1 cellular context compared by ENCODE assay signal in the genomic region with DNA sequence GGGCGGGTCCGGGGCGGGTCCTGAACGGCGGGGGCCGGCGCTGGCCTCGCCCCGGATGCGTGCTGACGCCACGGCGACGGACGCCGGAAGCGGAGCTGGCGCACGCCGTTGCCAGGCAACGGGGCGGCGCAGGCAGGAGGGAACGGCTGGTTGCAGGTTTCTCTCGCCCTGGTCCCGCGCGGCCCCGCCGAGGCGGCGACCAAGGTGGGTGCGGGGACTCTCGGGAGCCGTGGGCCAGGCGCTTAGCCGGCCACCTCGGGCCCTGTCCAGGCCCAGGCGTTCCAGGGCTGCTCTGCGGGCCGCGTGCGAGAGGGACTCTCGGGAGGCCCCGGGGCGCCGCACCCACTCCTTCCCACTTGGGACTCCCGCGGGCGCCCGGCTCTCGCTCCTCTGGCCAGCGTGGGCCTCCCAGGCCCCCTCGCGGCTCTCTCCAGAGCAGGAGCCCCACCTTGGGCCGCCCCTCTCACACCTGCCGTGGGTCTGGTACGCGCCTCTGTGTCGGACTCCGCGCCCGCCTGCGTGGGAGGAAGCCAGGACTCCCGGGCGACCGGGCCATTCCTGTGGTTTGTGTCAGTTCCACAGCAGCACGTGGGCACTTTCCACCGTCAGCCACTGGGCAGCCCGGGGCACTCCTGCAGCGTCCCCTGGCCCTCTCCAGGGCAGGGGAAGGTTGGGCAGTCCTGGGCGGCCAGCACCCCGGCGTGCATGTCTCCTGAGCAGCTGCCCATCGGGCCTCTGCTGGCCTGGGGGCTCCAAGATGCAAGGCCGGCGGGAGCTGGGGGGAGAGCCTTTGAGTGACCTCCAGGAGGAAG.
TF ChIP-seq lines count a peak whose summit lies in the region.

A gene (plus strand): TSS at position 114 of the 812 bp plus-strand sequence. CDS start 644 bp downstream, at position 758.

TF ChIP-seq in GM12878, 131 proteins besides CTCF, POLR2A, EP300 and RAD21 (continued from another document):
- TF ChIP-seq, protein P1, sequence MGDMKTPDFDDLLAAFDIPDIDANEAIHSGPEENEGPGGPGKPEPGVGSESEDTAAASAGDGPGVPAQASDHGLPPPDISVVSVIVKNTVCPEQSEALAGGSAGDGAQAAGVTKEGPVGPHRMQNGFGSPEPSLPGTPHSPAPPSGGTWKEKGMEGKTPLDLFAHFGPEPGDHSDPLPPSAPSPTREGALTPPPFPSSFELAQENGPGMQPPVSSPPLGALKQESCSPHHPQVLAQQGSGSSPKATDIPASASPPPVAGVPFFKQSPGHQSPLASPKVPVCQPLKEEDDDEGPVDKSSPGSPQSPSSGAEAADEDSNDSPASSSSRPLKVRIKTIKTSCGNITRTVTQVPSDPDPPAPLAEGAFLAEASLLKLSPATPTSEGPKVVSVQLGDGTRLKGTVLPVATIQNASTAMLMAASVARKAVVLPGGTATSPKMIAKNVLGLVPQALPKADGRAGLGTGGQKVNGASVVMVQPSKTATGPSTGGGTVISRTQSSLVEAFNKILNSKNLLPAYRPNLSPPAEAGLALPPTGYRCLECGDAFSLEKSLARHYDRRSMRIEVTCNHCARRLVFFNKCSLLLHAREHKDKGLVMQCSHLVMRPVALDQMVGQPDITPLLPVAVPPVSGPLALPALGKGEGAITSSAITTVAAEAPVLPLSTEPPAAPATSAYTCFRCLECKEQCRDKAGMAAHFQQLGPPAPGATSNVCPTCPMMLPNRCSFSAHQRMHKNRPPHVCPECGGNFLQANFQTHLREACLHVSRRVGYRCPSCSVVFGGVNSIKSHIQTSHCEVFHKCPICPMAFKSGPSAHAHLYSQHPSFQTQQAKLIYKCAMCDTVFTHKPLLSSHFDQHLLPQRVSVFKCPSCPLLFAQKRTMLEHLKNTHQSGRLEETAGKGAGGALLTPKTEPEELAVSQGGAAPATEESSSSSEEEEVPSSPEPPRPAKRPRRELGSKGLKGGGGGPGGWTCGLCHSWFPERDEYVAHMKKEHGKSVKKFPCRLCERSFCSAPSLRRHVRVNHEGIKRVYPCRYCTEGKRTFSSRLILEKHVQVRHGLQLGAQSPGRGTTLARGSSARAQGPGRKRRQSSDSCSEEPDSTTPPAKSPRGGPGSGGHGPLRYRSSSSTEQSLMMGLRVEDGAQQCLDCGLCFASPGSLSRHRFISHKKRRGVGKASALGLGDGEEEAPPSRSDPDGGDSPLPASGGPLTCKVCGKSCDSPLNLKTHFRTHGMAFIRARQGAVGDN (IDR thresholded peaks at IDR 0.05) = 0 out of 2 replicates have a peak, but pooled peaks have one; percentile 25
- TF ChIP-seq RUNX3 (IDR thresholded peaks at IDR 0.05; ENCODE audit: low read length) (no peak), HDAC2 (IDR thresholded peaks at IDR 0.05) (no peak), BMI1 (IDR thresholded peaks at IDR 0.05; ENCODE audit: borderline replicate concordance) (peak; percentile 94), DPF2 (IDR thresholded peaks at IDR 0.05) (peak; percentile 78; the same call in 1 of the 2 replicates), LARP7 (IDR thresholded peaks at IDR 0.05) (peak; percentile 68), GATAD2B (conservative IDR thresholded peaks at IDR 0.05; ENCODE audit: low read depth) (0 out of 2 replicates have a peak, but pooled peaks have one; percentile 64), BHLHE40 (IDR thresholded peaks at IDR 0.05; ENCODE audit: borderline replicate concordance in 1 of 2, low read depth in 2 of 2, low read length in 1 of 2) (peak in 1 of 2 experiments; percentile 64; a peak in 2 of 4 replicates), NR2C1 (IDR thresholded peaks at IDR 0.05) (peak; percentile 33; the same call in 1 of the 2 replicates), CHD2 (IDR thresholded peaks at IDR 0.05; ENCODE audit: borderline replicate concordance, low read depth, low read length) (0 out of 2 replicates have a peak, but pooled peaks have one; percentile 28), SP1 (IDR thresholded peaks at IDR 0.05; ENCODE audit: low read depth, low read length) (peak; percentile 62), YY1 (IDR thresholded peaks at IDR 0.05; ENCODE audit: low read depth, low read length) (0 out of 2 replicates have a peak, but pooled peaks have one; percentile 14), CREM (IDR thresholded peaks at IDR 0.05; ENCODE audit: low read depth) (peak; percentile 48; the same call in 1 of the 2 replicates), GABPA (IDR thresholded peaks at IDR 0.05; ENCODE audit: low read depth) (no peak), MTA3 (IDR thresholded peaks at IDR 0.05; ENCODE audit: borderline replicate concordance, low read length) (no peak), SIN3A (IDR thresholded peaks at IDR 0.05; ENCODE audit: low read depth, low read length) (peak; percentile 49; the same call in 1 of the 2 replicates), CREB1 (IDR thresholded peaks at IDR 0.05; ENCODE audit: low read depth) (peak; percentile 88), IKZF1 (conservative IDR thresholded peaks at IDR 0.05) (peak; percentile 60), ZNF274 (IDR thresholded peaks at IDR 0.05; ENCODE audit: insufficient read depth, insufficient read length) (no peak), BACH1 (IDR thresholded peaks at IDR 0.05; ENCODE audit: borderline replicate concordance) (peak; percentile 77), MEF2B (IDR thresholded peaks at IDR 0.05; ENCODE audit: partially characterized antibody, poor library complexity, severe bottlenecking) (peak; percentile 33), NR2F1 (conservative IDR thresholded peaks at IDR 0.05) (peak; percentile 27; the same call in 1 of the 2 replicates), EGR1 (IDR thresholded peaks at IDR 0.05; ENCODE audit: borderline replicate concordance in 1 of 2, low read depth in 2 of 2, low read length in 2 of 2) (peak in 1 of 2 experiments; percentile 82; a peak in 2 of 3 replicates)
- TF ChIP-seq, protein P2, sequence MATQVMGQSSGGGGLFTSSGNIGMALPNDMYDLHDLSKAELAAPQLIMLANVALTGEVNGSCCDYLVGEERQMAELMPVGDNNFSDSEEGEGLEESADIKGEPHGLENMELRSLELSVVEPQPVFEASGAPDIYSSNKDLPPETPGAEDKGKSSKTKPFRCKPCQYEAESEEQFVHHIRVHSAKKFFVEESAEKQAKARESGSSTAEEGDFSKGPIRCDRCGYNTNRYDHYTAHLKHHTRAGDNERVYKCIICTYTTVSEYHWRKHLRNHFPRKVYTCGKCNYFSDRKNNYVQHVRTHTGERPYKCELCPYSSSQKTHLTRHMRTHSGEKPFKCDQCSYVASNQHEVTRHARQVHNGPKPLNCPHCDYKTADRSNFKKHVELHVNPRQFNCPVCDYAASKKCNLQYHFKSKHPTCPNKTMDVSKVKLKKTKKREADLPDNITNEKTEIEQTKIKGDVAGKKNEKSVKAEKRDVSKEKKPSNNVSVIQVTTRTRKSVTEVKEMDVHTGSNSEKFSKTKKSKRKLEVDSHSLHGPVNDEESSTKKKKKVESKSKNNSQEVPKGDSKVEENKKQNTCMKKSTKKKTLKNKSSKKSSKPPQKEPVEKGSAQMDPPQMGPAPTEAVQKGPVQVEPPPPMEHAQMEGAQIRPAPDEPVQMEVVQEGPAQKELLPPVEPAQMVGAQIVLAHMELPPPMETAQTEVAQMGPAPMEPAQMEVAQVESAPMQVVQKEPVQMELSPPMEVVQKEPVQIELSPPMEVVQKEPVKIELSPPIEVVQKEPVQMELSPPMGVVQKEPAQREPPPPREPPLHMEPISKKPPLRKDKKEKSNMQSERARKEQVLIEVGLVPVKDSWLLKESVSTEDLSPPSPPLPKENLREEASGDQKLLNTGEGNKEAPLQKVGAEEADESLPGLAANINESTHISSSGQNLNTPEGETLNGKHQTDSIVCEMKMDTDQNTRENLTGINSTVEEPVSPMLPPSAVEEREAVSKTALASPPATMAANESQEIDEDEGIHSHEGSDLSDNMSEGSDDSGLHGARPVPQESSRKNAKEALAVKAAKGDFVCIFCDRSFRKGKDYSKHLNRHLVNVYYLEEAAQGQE (IDR thresholded peaks at IDR 0.05; ENCODE audit: low read depth, low read length) = no peak
- TF ChIP-seq, protein P3, sequence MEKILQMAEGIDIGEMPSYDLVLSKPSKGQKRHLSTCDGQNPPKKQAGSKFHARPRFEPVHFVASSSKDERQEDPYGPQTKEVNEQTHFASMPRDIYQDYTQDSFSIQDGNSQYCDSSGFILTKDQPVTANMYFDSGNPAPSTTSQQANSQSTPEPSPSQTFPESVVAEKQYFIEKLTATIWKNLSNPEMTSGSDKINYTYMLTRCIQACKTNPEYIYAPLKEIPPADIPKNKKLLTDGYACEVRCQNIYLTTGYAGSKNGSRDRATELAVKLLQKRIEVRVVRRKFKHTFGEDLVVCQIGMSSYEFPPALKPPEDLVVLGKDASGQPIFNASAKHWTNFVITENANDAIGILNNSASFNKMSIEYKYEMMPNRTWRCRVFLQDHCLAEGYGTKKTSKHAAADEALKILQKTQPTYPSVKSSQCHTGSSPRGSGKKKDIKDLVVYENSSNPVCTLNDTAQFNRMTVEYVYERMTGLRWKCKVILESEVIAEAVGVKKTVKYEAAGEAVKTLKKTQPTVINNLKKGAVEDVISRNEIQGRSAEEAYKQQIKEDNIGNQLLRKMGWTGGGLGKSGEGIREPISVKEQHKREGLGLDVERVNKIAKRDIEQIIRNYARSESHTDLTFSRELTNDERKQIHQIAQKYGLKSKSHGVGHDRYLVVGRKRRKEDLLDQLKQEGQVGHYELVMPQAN (conservative IDR thresholded peaks at IDR 0.05) = peak; percentile 94
